In the genomic region with DNA sequence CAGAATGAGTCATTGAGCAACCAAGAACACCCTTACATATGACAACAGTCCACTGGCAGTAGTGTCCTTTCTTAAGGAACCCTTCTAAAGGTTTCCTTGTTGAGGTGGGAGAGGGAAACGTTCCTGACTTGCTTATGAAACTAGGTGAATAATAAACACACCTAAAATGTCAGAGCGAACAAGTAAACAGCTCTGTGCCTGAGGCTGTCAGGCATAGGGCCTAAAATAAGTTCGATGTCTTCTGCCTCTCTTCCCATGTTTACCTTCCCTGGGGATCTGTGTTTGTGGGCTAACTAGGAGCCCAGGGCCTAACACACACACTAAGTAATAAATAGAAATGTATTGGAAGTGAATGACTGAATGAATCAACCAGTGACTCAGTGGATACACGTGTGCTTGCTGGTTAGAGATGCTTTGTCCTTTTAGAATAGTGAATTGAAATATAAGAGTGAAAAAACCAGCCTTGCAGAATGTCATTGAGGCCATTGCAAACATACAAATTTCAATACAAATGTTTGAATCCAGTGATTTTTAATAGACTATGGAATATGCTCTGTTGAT, we compare ENCODE assay signal across 23 cellular contexts.
DNase-seq lines count a peak whose midpoint lies in the region; ATAC-seq, FAIRE-seq and TF ChIP-seq lines count a peak whose summit lies in the region.
"Had no signal": no experiment of that assay in that cellular context is flagged by ENCODE, and none has a peak within 500 bp of the region (broad histone marks: within the 10 kb centered on the region; RNA-seq: fewer than 3 reads in every experiment).

No MANE protein-coding gene starts in this region.

- intact Hi-C loops in heart left ventricle (cut with DNase I): loop anchor here in 1 of 10 donors (10.0 kb wide), 1 partner anchor 50 kb away; no protein-coding TSS in a partner anchor
- intact Hi-C loops in Right ventricle myocardium superior (cut with DNase I): no loop called here
- intact Hi-C loops in uterus (cut with DNase I; ENCODE audit: low total_unique reads): no loop called here

- H3K27ac ChIP-seq in heart left ventricle (peak overlapping the region in 11 of 12 donors; percentile 12 to 79 (median 40)), epithelial cell of prostate (peak overlapping the region; percentile 40), muscle layer of duodenum (ENCODE audit: low read length) (peak overlapping the region; percentile 3), uterus (peak overlapping the region in 1 of 2 donors; percentile 47)
- H3K27ac ChIP-seq: cardiac muscle cell had no signal

- CTCF ChIA-PET in activated CD4-positive, alpha-beta T cell treated with anti-CD3 and anti-CD28 coated beads, Interleukin-2, amount 10 ng/mL, durations not matched to agents 7 days and 5 days (lab: Charles Lee): no interaction called here

- H3K4me1 Mint-ChIP-seq in activated CD4-positive, alpha-beta T cell treated with anti-CD3 and anti-CD28 coated beads, Interleukin-2, amount 10 ng/mL, durations not matched to agents 7 days and 5 days: no peaks in the 10 kb centered on the region
- H3K4me1 Mint-ChIP-seq: activated CD4-positive, alpha-beta T cell treated with anti-CD3 and anti-CD28 coated beads, Interleukin-2, amount 10 ng/mL, durations not matched to agents 24 days and 14 days; activated naive CD4-positive, alpha-beta T cell treated with anti-CD3 and anti-CD28 coated beads, Interleukin-2, amount 10 ng/mL, durations not matched to agents 7 days and 5 days; CD14-positive monocyte; IgD-negative memory B cell; nephron progenitor cell had no signal

- H3K4me1 ChIP-seq in heart left ventricle: peaks cover 0 to 50% (median 20%) of the 10 kb centered on the region in 12 donors
- H3K4me1 ChIP-seq in muscle layer of duodenum (ENCODE audit: control insufficient read depth in 1 of 2, insufficient read depth in 2 of 2, low read length in 2 of 2): peaks cover 0 to 4% of the 10 kb centered on the region in 2 donors
- no peaks in the 10 kb centered on the region for H3K4me1 ChIP-seq in uterus

- H3K27me3 ChIP-seq in heart left ventricle (no peaks in the 10 kb centered on the region), muscle layer of duodenum (ENCODE audit: low read depth, low read length) (no peaks in the 10 kb centered on the region), uterus (no peaks in the 10 kb centered on the region)
- H3K27me3 ChIP-seq: cardiac muscle cell, tibial nerve had no signal

- H3K4me3 Mint-ChIP-seq in activated CD4-positive, alpha-beta T cell treated with anti-CD3 and anti-CD28 coated beads, Interleukin-2, amount 10 ng/mL, durations not matched to agents 7 days and 5 days: no peak overlapping the region
- H3K4me3 Mint-ChIP-seq: activated CD4-positive, alpha-beta T cell treated with anti-CD3 and anti-CD28 coated beads, Interleukin-2, amount 10 ng/mL, durations not matched to agents 24 days and 14 days; activated naive CD4-positive, alpha-beta T cell treated with anti-CD3 and anti-CD28 coated beads, Interleukin-2, amount 10 ng/mL, durations not matched to agents 7 days and 5 days; CD14-positive monocyte; IgD-negative memory B cell; nephron progenitor cell had no signal

- WGBS in heart left ventricle, 4 donors: 67 to 77% (median 71%) methylated on average over 4 of the region's 4 CpGs

- no peaks in the 10 kb centered on the region for H3K9me3 Mint-ChIP-seq in activated CD4-positive, alpha-beta T cell treated with anti-CD3 and anti-CD28 coated beads, Interleukin-2, amount 10 ng/mL, durations not matched to agents 7 days and 5 days
- H3K9me3 Mint-ChIP-seq: activated CD4-positive, alpha-beta T cell treated with anti-CD3 and anti-CD28 coated beads, Interleukin-2, amount 10 ng/mL, durations not matched to agents 24 days and 14 days; activated naive CD4-positive, alpha-beta T cell treated with anti-CD3 and anti-CD28 coated beads, Interleukin-2, amount 10 ng/mL, durations not matched to agents 7 days and 5 days; CD14-positive monocyte; IgD-negative memory B cell; nephron progenitor cell had no signal

- no peaks in the 10 kb centered on the region for H3K36me3 Mint-ChIP-seq in activated CD4-positive, alpha-beta T cell treated with anti-CD3 and anti-CD28 coated beads, Interleukin-2, amount 10 ng/mL, durations not matched to agents 7 days and 5 days (ENCODE audit: low read depth)
- H3K36me3 Mint-ChIP-seq: activated naive CD4-positive, alpha-beta T cell treated with anti-CD3 and anti-CD28 coated beads, Interleukin-2, amount 10 ng/mL, durations not matched to agents 7 days and 5 days had no signal

- TF ChIP-seq CTCF in heart left ventricle (IDR thresholded peaks at IDR 0.05) (no peak), uterus (IDR thresholded peaks at IDR 0.05) (no peak)

- POLR2A ChIA-PET in activated CD4-positive, alpha-beta T cell treated with anti-CD3 and anti-CD28 coated beads, Interleukin-2, amount 10 ng/mL, durations not matched to agents 7 days and 5 days (lab: Charles Lee): no interaction called here

- H3K4me3 ChIP-seq in heart left ventricle (no peak overlapping the region), muscle layer of duodenum (ENCODE audit: low read depth in 1 of 2, low read length in 2 of 2) (no peak overlapping the region), uterus (no peak overlapping the region)
- H3K4me3 ChIP-seq: cardiac muscle cell, tibial nerve had no signal

- DNase-seq in heart left ventricle (no peak), Right ventricle myocardium superior (no peak), epithelial cell of prostate (ENCODE audit: low read depth, low spot score) (peak; percentile 20), NCI-H1417 (lab: John Stamatoyannopoulos, UW) (no peak), GM12892 (ENCODE audit: insufficient read length) (no peak), uterus (no peak)
- no peak for DNase-seq in activated CD4-positive, alpha-beta T cell treated with anti-CD3 and anti-CD28 coated beads, Interleukin-2, amount 10 ng/mL, durations not matched to agents 7 days and 5 days
- DNase-seq: activated CD4-positive, alpha-beta T cell treated with anti-CD3 and anti-CD28 coated beads, Interleukin-2, amount 10 ng/mL, durations not matched to agents 24 days and 14 days; activated naive CD4-positive, alpha-beta T cell treated with anti-CD3 and anti-CD28 coated beads, Interleukin-2, amount 10 ng/mL, durations not matched to agents 7 days and 5 days; activated T-cell treated with anti-CD3 and anti-CD28 coated beads for 4 hours; effector CD4-positive, alpha-beta T cell; NCI-H1048; nephron progenitor cell; OCI-M1; retina; stimulated activated CD4-positive, alpha-beta T cell treated with anti-CD3 and anti-CD28 coated beads, Interleukin-1b, Interleukin-23, amount 100 ng/mL, for 48 hours had no signal

- peaks cover 0 to 48% (median 19%) of the 10 kb centered on the region in 9 donors for H3K36me3 ChIP-seq in heart left ventricle
- H3K36me3 ChIP-seq in muscle layer of duodenum (ENCODE audit: control insufficient read depth in 1 of 2, insufficient read depth in 2 of 2, low read length in 2 of 2): no peaks in the 10 kb centered on the region
- no peaks in the 10 kb centered on the region for H3K36me3 ChIP-seq in uterus
- H3K36me3 ChIP-seq: cardiac muscle cell, tibial nerve had no signal

- no peaks in the 10 kb centered on the region for H3K9me3 ChIP-seq in heart left ventricle
- H3K9me3 ChIP-seq in muscle layer of duodenum (ENCODE audit: control insufficient read depth in 1 of 2, low read length in 2 of 2): no peaks in the 10 kb centered on the region
- H3K9me3 ChIP-seq in uterus: no peaks in the 10 kb centered on the region
- H3K9me3 ChIP-seq: tibial nerve had no signal

- no peak overlapping the region for H3K27ac Mint-ChIP-seq in activated CD4-positive, alpha-beta T cell treated with anti-CD3 and anti-CD28 coated beads, Interleukin-2, amount 10 ng/mL, durations not matched to agents 7 days and 5 days
- H3K27ac Mint-ChIP-seq: activated CD4-positive, alpha-beta T cell treated with anti-CD3 and anti-CD28 coated beads, Interleukin-2, amount 10 ng/mL, durations not matched to agents 24 days and 14 days; activated naive CD4-positive, alpha-beta T cell treated with anti-CD3 and anti-CD28 coated beads, Interleukin-2, amount 10 ng/mL, durations not matched to agents 7 days and 5 days; IgD-negative memory B cell; nephron progenitor cell had no signal

- TF ChIP-seq POLR2A in heart left ventricle (IDR thresholded peaks at IDR 0.05) (no peak), GM12892 (IDR thresholded peaks at IDR 0.05; ENCODE audit: low read depth, low read length) (no peak), uterus (IDR thresholded peaks at IDR 0.05) (no peak)

- ATAC-seq in heart left ventricle (peak in 1 of 4 donors; percentile 21), Right ventricle myocardium superior (ENCODE audit: poor library complexity) (no peak)

- no peaks in the 10 kb centered on the region for H3K27me3 Mint-ChIP-seq in activated CD4-positive, alpha-beta T cell treated with anti-CD3 and anti-CD28 coated beads, Interleukin-2, amount 10 ng/mL, durations not matched to agents 7 days and 5 days
- H3K27me3 Mint-ChIP-seq: activated CD4-positive, alpha-beta T cell treated with anti-CD3 and anti-CD28 coated beads, Interleukin-2, amount 10 ng/mL, durations not matched to agents 24 days and 14 days; activated naive CD4-positive, alpha-beta T cell treated with anti-CD3 and anti-CD28 coated beads, Interleukin-2, amount 10 ng/mL, durations not matched to agents 7 days and 5 days; IgD-negative memory B cell had no signal

- FAIRE-seq in GM12892 (lab: Jason Lieb, UNC): no peak
- FAIRE-seq: frontal cortex, GM18507 had no signal
